8 cellular contexts compared by ENCODE assay signal in the genomic region with DNA sequence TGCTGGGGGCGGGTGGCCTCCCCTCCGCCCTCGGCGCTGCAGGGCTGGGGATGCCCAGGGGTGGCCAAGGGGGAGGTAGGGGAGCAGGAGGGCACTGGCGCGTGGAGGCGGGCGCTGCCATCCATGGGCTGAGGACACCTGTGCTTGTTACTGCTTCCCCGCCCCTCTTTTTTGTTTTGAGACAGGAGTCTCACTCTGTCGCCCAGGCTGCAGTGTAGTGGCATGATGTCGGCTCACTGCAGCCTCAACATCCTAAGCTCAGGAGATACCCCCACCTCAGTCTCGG. TPM values are rescaled to one million over a fixed set of nuclear protein-coding genes. Genes with fewer than 3 reads are reported as not detected.
A peak's percentile ranks its signal among the peaks of the same experiment; 100 is the strongest.
DNase-seq lines count a peak whose midpoint lies in the region; ATAC-seq and TF ChIP-seq lines count a peak whose summit lies in the region.

No MANE protein-coding gene starts in this region.

- no peak for TF ChIP-seq CTCF in AG10803 (conservative IDR thresholded peaks at IDR 0.05; ENCODE audit: low read length)
- no peak for TF ChIP-seq CTCF in prostate gland (IDR thresholded peaks at IDR 0.05)
- TF ChIP-seq CTCF in GM20000 (IDR thresholded peaks at IDR 0.05; ENCODE audit: extremely low read depth, missing control alignments): no peak

- H3K9me3 ChIP-seq in NT2/D1 (ENCODE audit: insufficient read depth, low read length) (0 out of 2 replicates have a peak, but pooled peaks cover under 1% of the 10 kb centered on the region), prostate gland (no peaks in the 10 kb centered on the region)

- H3K4me3 ChIP-seq in AG10803 (ENCODE audit: low read length): peak overlapping the region; percentile 44
- peak overlapping the region; percentile 84 for H3K4me3 ChIP-seq in NT2/D1 (ENCODE audit: insufficient read length, low read depth)
- peak overlapping the region; percentile 73 to 85 for H3K4me3 ChIP-seq in prostate gland

- DNase-seq in AG10803 (ENCODE audit: low read depth) (no peak), NT2/D1 (ENCODE audit: low read depth, low spot score) (no peak), prostate gland (ENCODE audit: low spot score) (no peak), NCI-H1092 (lab: John Stamatoyannopoulos, UW) (no peak), GM20000 (ENCODE audit: low spot score) (no peak), HuH-7 (ENCODE audit: low spot score) (no peak)

- ATAC-seq in GM19397 (IDR thresholded peaks at IDR 0.05; ENCODE audit: unreplicated experiment) (peak; percentile 39), esophagus mucosa (peak; percentile 39)

- no peak for TF ChIP-seq POLR2A in prostate gland (IDR thresholded peaks at IDR 0.05)

- intact Hi-C loops in prostate gland (cut with DNase I): no loop called here

- WGBS in prostate gland: 29% methylated on average over 11 of the region's 12 CpGs

- peak overlapping the region; percentile 70 to 72 for H3K27ac ChIP-seq in prostate gland

- H3K4me1 ChIP-seq in NT2/D1 (ENCODE audit: insufficient read depth, insufficient read length): peaks cover 12% of the 10 kb centered on the region
- peaks cover 9% of the 10 kb centered on the region for H3K4me1 ChIP-seq in prostate gland (replicated peaks)

- H3K36me3 ChIP-seq in NT2/D1 (ENCODE audit: insufficient read depth, insufficient read length, low read length) (peaks cover under 1% of the 10 kb centered on the region), prostate gland (no peaks in the 10 kb centered on the region)

- H3K9ac ChIP-seq in NT2/D1 (ENCODE audit: insufficient read length, low read depth): peak overlapping the region; percentile 57

- H3K27me3 ChIP-seq in NT2/D1 (ENCODE audit: insufficient read depth, insufficient read length) (peaks cover 8% of the 10 kb centered on the region), prostate gland (replicated peaks; ENCODE audit: insufficient read depth) (no peaks in the 10 kb centered on the region)

RNA-seq across cellular contexts. Expression of a gene that starts 0.7 kb away (rescaled TPM):
- total RNA-seq in esophagus mucosa: 3.0 TPM
- total RNA-seq in prostate gland: 10 to 100 TPM; 18.5 to 74.9 TPM

RNA-seq across cellular contexts. Expression of a gene that starts 25.3 kb away (rescaled TPM):
- total RNA-seq in esophagus mucosa (0.88 TPM), prostate gland (10 to 100 TPM in 1 of 2 donors, 1 to 10 TPM in 1; 3.5 to 53.0 TPM)

RNA-seq across cellular contexts. Expression of a gene that starts 58.1 kb away (rescaled TPM):
- total RNA-seq in esophagus mucosa: 0.44 TPM
- total RNA-seq in prostate gland: 10 to 100 TPM in 1 of 2 donors, 1 to 10 TPM in 1; 1.5 to 18.0 TPM
